10 cellular contexts compared by ENCODE assay signal in genomic region chr9:105883847-105884246, GRCh38.
DNase-seq lines count a peak whose midpoint lies in the region; ATAC-seq and TF ChIP-seq lines count a peak whose summit lies in the region.
"Had no signal": no experiment of that assay in that cellular context is flagged by ENCODE, and none has a peak within 500 bp of the region (broad histone marks: within the 10 kb centered on the region; RNA-seq: fewer than 3 reads in every experiment).

No MANE protein-coding gene starts in this region.

- H3K27ac Mint-ChIP-seq in activated T-cell treated with anti-CD3 and anti-CD28 coated beads, Interleukin-2, amount 50 U/mL, for 72 hours: no peak overlapping the region
- no peak overlapping the region for H3K27ac Mint-ChIP-seq in stimulated activated memory B cell treated with anti-CD40 and anti-IgM and Interleukin-4, amounts not matched to agents 10 μg/mL and 1 μg/mL and 100 μg/mL, for 72 hours

- TF ChIP-seq POLR2A in right lobe of liver (IDR thresholded peaks at IDR 0.05) (no peak), prostate gland (IDR thresholded peaks at IDR 0.05) (no peak)

- no peaks in the 10 kb centered on the region for H3K36me3 ChIP-seq in right lobe of liver
- no peaks in the 10 kb centered on the region for H3K36me3 ChIP-seq in prostate gland

- intact Hi-C loops in right lobe of liver (cut with DNase I): no loop called here
- intact Hi-C loops in prostate gland (cut with DNase I): no loop called here

- no peak for TF ChIP-seq CTCF in right lobe of liver (IDR thresholded peaks at IDR 0.05)
- TF ChIP-seq CTCF in prostate gland (IDR thresholded peaks at IDR 0.05): no peak

- peaks cover 31% of the 10 kb centered on the region for H3K27me3 Mint-ChIP-seq in activated T-cell treated with anti-CD3 and anti-CD28 coated beads, Interleukin-2, amount 50 U/mL, for 72 hours (ENCODE audit: low read depth)
- H3K27me3 Mint-ChIP-seq in activated T-cell treated with anti-CD3 and anti-CD28 coated beads, Interleukin-2, amount 50 U/mL, for 4 hours (ENCODE audit: low read depth): peaks cover 5% of the 10 kb centered on the region
- peaks cover 15% of the 10 kb centered on the region for H3K27me3 Mint-ChIP-seq in stimulated activated memory B cell treated with anti-CD40 and anti-IgM and Interleukin-4, amounts not matched to agents 10 μg/mL and 1 μg/mL and 100 μg/mL, for 72 hours

- H3K27me3 ChIP-seq in right lobe of liver (no peaks in the 10 kb centered on the region), prostate gland (replicated peaks; ENCODE audit: insufficient read depth) (no peaks in the 10 kb centered on the region)

- peak; percentile 84 to 88 for ATAC-seq in activated T-cell treated with anti-CD3 and anti-CD28 coated beads, Interleukin-2, amount 50 U/mL, for 72 hours (replicated peaks in 1 of 2)
- ATAC-seq in activated T-cell treated with anti-CD3 and anti-CD28 coated beads, Interleukin-2, amount 50 U/mL, for 4 hours: no peak
- ATAC-seq in HG02759 (IDR thresholded peaks at IDR 0.05; ENCODE audit: unreplicated experiment) (peak; percentile 93), right lobe of liver (no peak)
- peak; percentile 79 for ATAC-seq in stimulated activated memory B cell treated with anti-CD40 and anti-IgM and Interleukin-4, amounts not matched to agents 10 μg/mL and 1 μg/mL and 100 μg/mL, for 72 hours
- ATAC-seq: HCT116, left ventricle myocardium superior had no signal

- no peak overlapping the region for H3K27ac ChIP-seq in right lobe of liver
- no peak overlapping the region for H3K27ac ChIP-seq in prostate gland

- peaks cover 15% of the 10 kb centered on the region for H3K4me1 Mint-ChIP-seq in activated T-cell treated with anti-CD3 and anti-CD28 coated beads, Interleukin-2, amount 50 U/mL, for 72 hours (ENCODE audit: low read depth)
- no peaks in the 10 kb centered on the region for H3K4me1 Mint-ChIP-seq in activated T-cell treated with anti-CD3 and anti-CD28 coated beads, Interleukin-2, amount 50 U/mL, for 4 hours (ENCODE audit: low read depth)
- H3K4me1 Mint-ChIP-seq in stimulated activated memory B cell treated with anti-CD40 and anti-IgM and Interleukin-4, amounts not matched to agents 10 μg/mL and 1 μg/mL and 100 μg/mL, for 72 hours: peaks cover 15% of the 10 kb centered on the region

- no peaks in the 10 kb centered on the region for H3K4me1 ChIP-seq in right lobe of liver
- H3K4me1 ChIP-seq in prostate gland (replicated peaks): no peaks in the 10 kb centered on the region

- WGBS in right lobe of liver (ENCODE audit: insufficient coverage, low coverage, low lambda C conversion rate, missing lambda C conversion rate): 5% methylated on average over 2 of the region's 2 CpGs
- 84% methylated on average over 2 of the region's 2 CpGs for WGBS in prostate gland

- H3K9me3 Mint-ChIP-seq in activated T-cell treated with anti-CD3 and anti-CD28 coated beads, Interleukin-2, amount 50 U/mL, for 72 hours: no peaks in the 10 kb centered on the region
- H3K9me3 Mint-ChIP-seq in activated T-cell treated with anti-CD3 and anti-CD28 coated beads, Interleukin-2, amount 50 U/mL, for 4 hours: no peaks in the 10 kb centered on the region
- H3K9me3 Mint-ChIP-seq in stimulated activated memory B cell treated with anti-CD40 and anti-IgM and Interleukin-4, amounts not matched to agents 10 μg/mL and 1 μg/mL and 100 μg/mL, for 72 hours: no peaks in the 10 kb centered on the region

- H3K9me3 ChIP-seq in right lobe of liver (no peaks in the 10 kb centered on the region), prostate gland (no peaks in the 10 kb centered on the region)

- no peak overlapping the region for H3K4me3 ChIP-seq in right lobe of liver
- H3K4me3 ChIP-seq in prostate gland: no peak overlapping the region

- H3K36me3 Mint-ChIP-seq in activated T-cell treated with anti-CD3 and anti-CD28 coated beads, Interleukin-2, amount 50 U/mL, for 72 hours (ENCODE audit: insufficient read depth in 2 of 2): no peaks in the 10 kb centered on the region
- H3K36me3 Mint-ChIP-seq in activated T-cell treated with anti-CD3 and anti-CD28 coated beads, Interleukin-2, amount 50 U/mL, for 4 hours (ENCODE audit: insufficient read depth): no peaks in the 10 kb centered on the region
- H3K36me3 Mint-ChIP-seq in stimulated activated memory B cell treated with anti-CD40 and anti-IgM and Interleukin-4, amounts not matched to agents 10 μg/mL and 1 μg/mL and 100 μg/mL, for 72 hours: no peaks in the 10 kb centered on the region

- no peak overlapping the region for H3K4me3 Mint-ChIP-seq in activated T-cell treated with anti-CD3 and anti-CD28 coated beads, Interleukin-2, amount 50 U/mL, for 72 hours
- H3K4me3 Mint-ChIP-seq in activated T-cell treated with anti-CD3 and anti-CD28 coated beads, Interleukin-2, amount 50 U/mL, for 4 hours: no peak overlapping the region
- H3K4me3 Mint-ChIP-seq in stimulated activated memory B cell treated with anti-CD40 and anti-IgM and Interleukin-4, amounts not matched to agents 10 μg/mL and 1 μg/mL and 100 μg/mL, for 72 hours: no peak overlapping the region

- peak; percentile 4 to 9 for DNase-seq in activated T-cell treated with anti-CD3 and anti-CD28 coated beads, Interleukin-2, amount 50 U/mL, for 72 hours
- DNase-seq in activated T-cell treated with anti-CD3 and anti-CD28 coated beads, Interleukin-2, amount 50 U/mL, for 4 hours: no peak
- DNase-seq in KG1 (lab: John Stamatoyannopoulos, UW) (peak; percentile 33), right lobe of liver (no peak), prostate gland (ENCODE audit: low spot score) (no peak), NCI-H187 (lab: John Stamatoyannopoulos, UW) (no peak)
- DNase-seq: left ventricle myocardium superior had no signal

Comparison
In these comparisons a context has a peak if more than half of its experiments do, and no peak if none do; other contexts are left out.
1. ATAC-seq: peak in activated T-cell treated with anti-CD3 and anti-CD28 coated beads, Interleukin-2, amount 50 U/mL, for 72 hours (2 of 2), HG02759 (single experiment) and stimulated activated memory B cell treated with anti-CD40 and anti-IgM and Interleukin-4, amounts not matched to agents 10 μg/mL and 1 μg/mL and 100 μg/mL, for 72 hours (single experiment); none in activated T-cell treated with anti-CD3 and anti-CD28 coated beads, Interleukin-2, amount 50 U/mL, for 4 hours (0 of 2) and right lobe of liver (0 of 4).
2. DNase-seq: peak in activated T-cell treated with anti-CD3 and anti-CD28 coated beads, Interleukin-2, amount 50 U/mL, for 72 hours (2 of 2) and KG1 (single experiment); none in activated T-cell treated with anti-CD3 and anti-CD28 coated beads, Interleukin-2, amount 50 U/mL, for 4 hours (single experiment), right lobe of liver (0 of 3), prostate gland (single experiment) and NCI-H187 (0 of 2).